In genomic region chr5:171336486-171337206, GRCh38 we compare ENCODE assay signal across 8 cellular contexts. TPM values are rescaled to one million over a fixed set of nuclear protein-coding genes. Genes with fewer than 3 reads are reported as not detected.
DNase-seq lines count a peak whose midpoint lies in the region; ATAC-seq and TF ChIP-seq lines count a peak whose summit lies in the region.

No MANE protein-coding gene starts in this region.

- H3K79me2 ChIP-seq in HCT116 (ENCODE audit: insufficient read depth, low read length), result no peaks in the 10 kb centered on the region

- TF ChIP-seq POLR2A in HCT116 (IDR thresholded peaks at IDR 0.05; ENCODE audit: borderline replicate concordance, extremely low read depth, insufficient read depth, insufficient read length), result no peak

- CTCF ChIA-PET in CD8-positive, alpha-beta memory T cell (lab: Charles Lee), result no interaction called here
- CTCF ChIA-PET in HCT116 (lab: Charles Lee), result interaction anchor here (0.8 to 2.9 kb wide), 5 partner anchors 16 to 545 kb away, joined by 3 to 20 read pairs (median 3); no protein-coding TSS in a partner anchor

- ATAC-seq in HCT116 (peak; percentile 93), lung (ENCODE audit: insufficient read depth, low FRiP score) (no peak), HG03039 (IDR thresholded peaks at IDR 0.05; ENCODE audit: unreplicated experiment) (no peak)

- no peaks in the 10 kb centered on the region for H3K9me3 Mint-ChIP-seq in CD8-positive, alpha-beta memory T cell

- H3K9ac ChIP-seq in HCT116 (ENCODE audit: low read length), result peak overlapping the region; percentile 56
- no peak overlapping the region for H3K9ac ChIP-seq in duodenal mucosa (ENCODE audit: low read depth in 1 of 2, low read length in 2 of 2)
- H3K9ac ChIP-seq in subcutaneous abdominal adipose tissue (ENCODE audit: low read length in 5 of 5), result peak overlapping the region in 1 of 5 donors; percentile 0

- TF ChIP-seq CTCF in HCT116 (IDR thresholded peaks at IDR 0.05 in 2 of 3, conservative IDR thresholded peaks at IDR 0.05 in 1 of 3; ENCODE audit: borderline replicate concordance in 1 of 3, insufficient read depth in 1 of 3, low read depth in 2 of 3, low read length in 2 of 3), result peak; percentile 77 to 92 (median 78)
- peak; percentile 49 for TF ChIP-seq CTCF in lung (IDR thresholded peaks at IDR 0.05; ENCODE audit: control extremely low read depth, extremely low read depth)

- DNase-seq in CD8-positive, alpha-beta memory T cell, result peak in 2 of 5 donors; percentile 8 to 23
- DNase-seq in HCT116 (ENCODE audit: low read depth, low spot score), result peak; percentile 42
- peak; percentile 37 for DNase-seq in RPMI7951 (ENCODE audit: low read depth)
- DNase-seq in lung (ENCODE audit: low spot score), result no peak
- no peak for DNase-seq in T-helper 9 cell

- 10 to 14% methylated on average over 32 of the region's 32 CpGs for WGBS in lung, 2 donors

- peaks cover 33 to 51% of the 10 kb centered on the region in 2 donors for H3K27me3 Mint-ChIP-seq in CD8-positive, alpha-beta memory T cell

- RAD21 ChIA-PET in HCT116 (lab: Charles Lee; ENCODE audit: low non-redundant PET in 1 of 2, low total read pairs in 2 of 2, uncharacterized antibody in 2 of 2, unreplicated experiment in 2 of 2), result no interaction called here

- intact Hi-C loops in HCT116 (cut with micrococcal nuclease), result loop anchor here (1.0 to 5.0 kb wide), 5 partner anchors 63 to 699 kb away; no protein-coding TSS in a partner anchor

- no peaks in the 10 kb centered on the region for H4K20me1 ChIP-seq in HCT116 (ENCODE audit: insufficient read depth)

- H3K36me3 ChIP-seq in CD8-positive, alpha-beta memory T cell (ENCODE audit: insufficient read depth, low read length), result no peaks in the 10 kb centered on the region
- H3K36me3 ChIP-seq in HCT116 (ENCODE audit: control insufficient read depth in 1 of 2, insufficient read depth in 2 of 2, low read length in 2 of 2) (no peaks in the 10 kb centered on the region), duodenal mucosa (ENCODE audit: control insufficient read depth in 1 of 2, insufficient read depth in 2 of 2, low read length in 2 of 2) (no peaks in the 10 kb centered on the region), lung (ENCODE audit: control insufficient read depth in 2 of 2, insufficient read depth in 2 of 2, low read length in 2 of 2) (no peaks in the 10 kb centered on the region), subcutaneous abdominal adipose tissue (ENCODE audit: control insufficient read depth in 5 of 5, insufficient read depth in 5 of 5, low read length in 5 of 5) (no peaks in the 10 kb centered on the region)

- H3K4me2 ChIP-seq in HCT116 (ENCODE audit: low read length), result peak overlapping the region; percentile 88

- peak overlapping the region; percentile 100 for H2AFZ ChIP-seq in HCT116 (ENCODE audit: low read depth, low read length, poor library complexity, severe bottlenecking)

- no peaks in the 10 kb centered on the region for H3K9me2 ChIP-seq in HCT116 (ENCODE audit: insufficient read depth)

- POLR2A ChIA-PET in CD8-positive, alpha-beta memory T cell (lab: Charles Lee), result no interaction called here
- POLR2A ChIA-PET in HCT116 (lab: Charles Lee), result no interaction called here

- peaks cover 6 to 13% (median 13%) of the 10 kb centered on the region in 3 donors for H3K4me1 Mint-ChIP-seq in CD8-positive, alpha-beta memory T cell

- no TSS peak for BruUV-seq in HCT116 (replicated peaks; lab: Mats Ljungman, UMichigan)

- peak overlapping the region; percentile 26 for H3K4me3 ChIP-seq in CD8-positive, alpha-beta memory T cell (ENCODE audit: low read length)
- H3K4me3 ChIP-seq in HCT116 (replicated peaks in 1 of 2; ENCODE audit: low read depth in 1 of 2, low read length in 2 of 2) (peak overlapping the region; percentile 60 to 64), duodenal mucosa (ENCODE audit: low read depth in 1 of 2, low read length in 2 of 2) (peak overlapping the region; percentile 53), lung (no peak overlapping the region), subcutaneous abdominal adipose tissue (ENCODE audit: low read depth in 1 of 5, low read length in 5 of 5) (peak overlapping the region; percentile 43 to 74 (median 67))

- no peak overlapping the region for H3K27ac ChIP-seq in CD8-positive, alpha-beta memory T cell (ENCODE audit: low read depth, low read length)
- H3K27ac ChIP-seq in HCT116 (ENCODE audit: low read depth, low read length) (no peak overlapping the region), duodenal mucosa (ENCODE audit: low read depth, low read length) (no peak overlapping the region), lung (ENCODE audit: low read depth in 1 of 2, low read length in 1 of 2) (no peak overlapping the region), subcutaneous abdominal adipose tissue (ENCODE audit: low read depth, low read length) (no peak overlapping the region)

- TF ChIP-seq RAD21 in HCT116 (IDR thresholded peaks at IDR 0.05; ENCODE audit: low read depth), result peak; percentile 94

- H3K36me3 Mint-ChIP-seq in CD8-positive, alpha-beta memory T cell, result no peaks in the 10 kb centered on the region

- peak overlapping the region in 2 of 8 donors; percentile 15 to 70 for H3K27ac Mint-ChIP-seq in CD8-positive, alpha-beta memory T cell

- peaks cover 4% of the 10 kb centered on the region for H3K27me3 ChIP-seq in CD8-positive, alpha-beta memory T cell (ENCODE audit: insufficient read depth, low read length, poor library complexity, severe bottlenecking)
- H3K27me3 ChIP-seq in HCT116 (ENCODE audit: insufficient read depth, low read length), result no peaks in the 10 kb centered on the region
- peaks cover 28 to 30% of the 10 kb centered on the region in 2 donors for H3K27me3 ChIP-seq in duodenal mucosa (ENCODE audit: control insufficient read depth in 1 of 2, insufficient read depth in 2 of 2, low read length in 2 of 2)
- no peaks in the 10 kb centered on the region for H3K27me3 ChIP-seq in lung (ENCODE audit: control insufficient read depth, insufficient read depth)
- peaks cover 5 to 26% (median 11%) of the 10 kb centered on the region in 5 donors for H3K27me3 ChIP-seq in subcutaneous abdominal adipose tissue (ENCODE audit: control insufficient read depth in 5 of 5, insufficient read depth in 4 of 5, low read length in 5 of 5)

- H3K4me1 ChIP-seq in CD8-positive, alpha-beta memory T cell (ENCODE audit: insufficient read depth, low read length), result peaks cover 9% of the 10 kb centered on the region
- H3K4me1 ChIP-seq in HCT116 (ENCODE audit: control insufficient read depth in 1 of 2, insufficient read depth in 2 of 2, low read length in 2 of 2) (peaks cover 0 to 14% of the 10 kb centered on the region in 2 experiments; a peak in 2 of 4 replicates), duodenal mucosa (ENCODE audit: control insufficient read depth in 1 of 2, insufficient read depth in 2 of 2, low read length in 2 of 2) (peaks cover 6 to 8% of the 10 kb centered on the region in 2 donors), lung (ENCODE audit: control insufficient read depth in 2 of 2, insufficient read depth in 2 of 2, low read length in 2 of 2) (peaks cover 0 to 4% of the 10 kb centered on the region in 2 donors), subcutaneous abdominal adipose tissue (ENCODE audit: control insufficient read depth in 5 of 5, insufficient read depth in 5 of 5, low read length in 5 of 5) (peaks cover 0 to 10% (median 9%) of the 10 kb centered on the region in 5 donors)

- peak overlapping the region in 6 of 7 donors; percentile 47 to 75 (median 60) for H3K4me3 Mint-ChIP-seq in CD8-positive, alpha-beta memory T cell

- H3K9me3 ChIP-seq in CD8-positive, alpha-beta memory T cell (ENCODE audit: low read length), result no peaks in the 10 kb centered on the region
- no peaks in the 10 kb centered on the region for H3K9me3 ChIP-seq in HCT116 (ENCODE audit: control insufficient read depth in 1 of 2, insufficient read depth in 1 of 2, low read depth in 1 of 2, low read length in 2 of 2)
- no peaks in the 10 kb centered on the region for H3K9me3 ChIP-seq in duodenal mucosa (ENCODE audit: control insufficient read depth in 1 of 2, low read length in 2 of 2)
- no peaks in the 10 kb centered on the region for H3K9me3 ChIP-seq in lung (ENCODE audit: control insufficient read depth in 2 of 2, insufficient read depth in 1 of 2, low read length in 1 of 2)
- no peaks in the 10 kb centered on the region for H3K9me3 ChIP-seq in subcutaneous abdominal adipose tissue (ENCODE audit: control insufficient read depth in 5 of 5, low read length in 5 of 5)

TF ChIP-seq in HCT116, 20 proteins besides CTCF, POLR2A, EP300 and RAD21:
- TF ChIP-seq ELF1 (IDR thresholded peaks at IDR 0.05; ENCODE audit: borderline replicate concordance, low read depth) (no peak), EZH2phosphoT487 (IDR thresholded peaks at IDR 0.05; ENCODE audit: borderline replicate concordance) (no peak), JUND (IDR thresholded peaks at IDR 0.05) (no peak)

RNA-seq across cellular contexts. Expression of gene TLX3, which starts 27.6 kb away (rescaled TPM):
- not detected for total RNA-seq in CD8-positive, alpha-beta memory T cell
- not detected for polyA plus RNA-seq in CD8-positive, alpha-beta memory T cell
- total RNA-seq in HCT116 (2021; ENCODE audit: unreplicated experiment) (4.6 TPM), lung (not detected)
- polyA plus RNA-seq in HCT116 (2012), result 3.2 and 3.5 TPM in 2 replicates
- total RNA-seq in RPMI7951 (2014; rRNA removed; shearing (Covaris generic)), result 0.96 and 1.9 TPM in 2 replicates
- not detected for polyA plus RNA-seq in lung

RNA-seq across cellular contexts. Expression of gene NPM1, which starts 51.0 kb away (rescaled TPM):
- 1,000 to 10,000 TPM; 4,412 to 4,687 TPM for total RNA-seq in CD8-positive, alpha-beta memory T cell
- polyA plus RNA-seq in CD8-positive, alpha-beta memory T cell, result 603 TPM
- total RNA-seq in HCT116 (2021; ENCODE audit: unreplicated experiment), result 2,693 TPM
- polyA plus RNA-seq in HCT116 (2012), result 1,320 and 2,224 TPM in 2 replicates
- 785 and 796 TPM in 2 replicates for total RNA-seq in RPMI7951 (2014; rRNA removed; shearing (Covaris generic))
- total RNA-seq in lung, result 1,000 to 10,000 TPM in 1 of 2 donors, 100 to 1,000 TPM in 1; 601 to 1,763 TPM
- polyA plus RNA-seq in lung, result 1,000 to 10,000 TPM; 1,147 to 2,411 TPM

Comparison
In these comparisons a context has a peak if more than half of its experiments do, and no peak if none do; other contexts are left out.
1. DNase-seq: peak in HCT116 (single experiment) and RPMI7951 (single experiment); none in lung (single experiment) and T-helper 9 cell (single experiment).